Comparison of ENCODE assay signal across 9 cellular contexts in the genomic region with DNA sequence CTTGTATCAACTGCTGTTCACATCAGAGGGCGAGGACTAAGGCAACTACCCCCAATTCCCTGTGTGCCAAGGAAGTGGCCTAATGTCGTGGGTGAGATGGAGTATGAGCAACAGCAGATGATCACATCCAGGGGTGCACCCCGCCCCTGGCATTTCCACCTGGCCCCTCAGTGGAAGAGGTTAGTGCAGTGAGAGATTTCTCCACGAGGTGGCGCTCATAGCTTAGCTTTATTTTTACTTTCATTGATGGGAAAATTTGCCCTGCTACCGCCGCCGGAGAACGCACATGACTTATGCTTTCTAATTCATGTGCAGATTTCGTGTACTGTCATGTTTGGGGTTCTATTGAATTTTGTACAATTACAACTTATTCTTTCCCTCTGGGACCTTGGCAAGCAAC.
DNase-seq lines count a peak whose midpoint lies in the region; ATAC-seq and TF ChIP-seq lines count a peak whose summit lies in the region.
"Had no signal": no experiment of that assay in that cellular context is flagged by ENCODE, and none has a peak within 500 bp of the region (broad histone marks: within the 10 kb centered on the region; RNA-seq: fewer than 3 reads in every experiment).

No MANE protein-coding gene starts in this region.

- H3K27me3 ChIP-seq in osteoblast (ENCODE audit: insufficient read depth, low read length): no peaks in the 10 kb centered on the region

- H3K36me3 Mint-ChIP-seq in activated CD4-positive, alpha-beta memory T cell treated with anti-CD3 and anti-CD28 coated beads for 36 hours: no peaks in the 10 kb centered on the region

- peak; percentile 62 for TF ChIP-seq CTCF in osteoblast (IDR thresholded peaks at IDR 0.05; ENCODE audit: extremely low read depth, low read depth, low read length)

- no peaks in the 10 kb centered on the region for H3K4me1 Mint-ChIP-seq in activated CD4-positive, alpha-beta memory T cell treated with anti-CD3 and anti-CD28 coated beads for 36 hours (ENCODE audit: low read depth)

- H3K9me3 Mint-ChIP-seq in activated CD4-positive, alpha-beta memory T cell treated with anti-CD3 and anti-CD28 coated beads for 36 hours: no peaks in the 10 kb centered on the region
- H3K9me3 Mint-ChIP-seq: dendritic cell treated with granulocyte-macrophage colony-stimulating factor and Interleukin-4, amounts not matched to agents 40 ng/mL and 50 ng/mL, for 4 days had no signal

- DNase-seq in ACHN (peak; percentile 46), NCI-H345 (lab: John Stamatoyannopoulos, UW) (peak; percentile 82), fibroblast of the conjunctiva (ENCODE audit: low read depth) (peak; percentile 4), osteoblast (ENCODE audit: insufficient read length, low spot score, missing footprints) (no peak)
- DNase-seq in activated CD4-positive, alpha-beta memory T cell treated with anti-CD3 and anti-CD28 coated beads for 36 hours: peak; percentile 66

- no peaks in the 10 kb centered on the region for H3K36me3 ChIP-seq in osteoblast (ENCODE audit: insufficient read depth, low read length)

- CTCF ChIA-PET in activated CD4-positive, alpha-beta memory T cell treated with anti-CD3 and anti-CD28 coated beads for 36 hours (lab: Charles Lee): interaction anchor here (0.6 to 1.9 kb wide), 9 partner anchors 19 to 1189 kb away, joined by 3 to 10 read pairs (median 3); no protein-coding TSS in a partner anchor

- H3K9me3 ChIP-seq in osteoblast (ENCODE audit: low read depth, low read length): no peaks in the 10 kb centered on the region

- intact Hi-C loops in activated CD4-positive, alpha-beta memory T cell treated with anti-CD3 and anti-CD28 coated beads for 36 hours (cut with micrococcal nuclease): loop anchor here (2.0 to 5.0 kb wide), 3 partner anchors 53 to 1024 kb away; no protein-coding TSS in a partner anchor

- no peaks in the 10 kb centered on the region for H4K20me1 ChIP-seq in osteoblast (ENCODE audit: insufficient read depth, low read length)

- H3K4me3 ChIP-seq in osteoblast (ENCODE audit: insufficient read depth, low read length): no peak overlapping the region

- no peak overlapping the region for H3K27ac ChIP-seq in osteoblast (ENCODE audit: low read depth, low read length)

- H2AFZ ChIP-seq in osteoblast (ENCODE audit: low read length): no peak overlapping the region

- no peak overlapping the region for H3K4me2 ChIP-seq in osteoblast (ENCODE audit: insufficient read depth, low read length)

- H3K4me3 Mint-ChIP-seq in activated CD4-positive, alpha-beta memory T cell treated with anti-CD3 and anti-CD28 coated beads for 36 hours: no peak overlapping the region
- H3K4me3 Mint-ChIP-seq: dendritic cell treated with granulocyte-macrophage colony-stimulating factor and Interleukin-4, amounts not matched to agents 40 ng/mL and 50 ng/mL, for 4 days had no signal

- ATAC-seq in GM18511 (IDR thresholded peaks at IDR 0.05; ENCODE audit: unreplicated experiment) (peak; percentile 83), HG03342 (IDR thresholded peaks at IDR 0.05; ENCODE audit: unreplicated experiment) (peak; percentile 69), HG03280 (IDR thresholded peaks at IDR 0.05; ENCODE audit: unreplicated experiment) (no peak)

- H3K27ac Mint-ChIP-seq in activated CD4-positive, alpha-beta memory T cell treated with anti-CD3 and anti-CD28 coated beads for 36 hours: no peak overlapping the region
- H3K27ac Mint-ChIP-seq: dendritic cell treated with granulocyte-macrophage colony-stimulating factor and Interleukin-4, amounts not matched to agents 40 ng/mL and 50 ng/mL, for 4 days had no signal

- in situ Hi-C loops in ACHN (cut with HindIII; ENCODE audit: low pct_ligation_motif_present, low pct_unique_long_range_greater_than_20kb, low sequenced_read_pairs): no loop called here

- no peaks in the 10 kb centered on the region for H3K79me2 ChIP-seq in osteoblast (ENCODE audit: insufficient read depth, low read length)

- peaks cover 16% of the 10 kb centered on the region for H3K27me3 Mint-ChIP-seq in activated CD4-positive, alpha-beta memory T cell treated with anti-CD3 and anti-CD28 coated beads for 36 hours
- H3K27me3 Mint-ChIP-seq: dendritic cell treated with granulocyte-macrophage colony-stimulating factor and Interleukin-4, amounts not matched to agents 40 ng/mL and 50 ng/mL, for 4 days had no signal

- POLR2A ChIA-PET in activated CD4-positive, alpha-beta memory T cell treated with anti-CD3 and anti-CD28 coated beads for 36 hours (lab: Charles Lee): no interaction called here

- no peaks in the 10 kb centered on the region for H3K4me1 ChIP-seq in osteoblast (ENCODE audit: insufficient read depth, low read length)
